Comparison of ENCODE assay signal across 32 cellular contexts in genomic region chr6:100920028-100920427, GRCh38.
"Had no signal": no experiment of that assay in that cellular context is flagged by ENCODE, and none has a peak within 500 bp of the region (broad histone marks: within the 10 kb centered on the region; RNA-seq: fewer than 3 reads in every experiment).

No MANE protein-coding gene starts in this region.

- FAIRE-seq: bronchial epithelial cell, TTC549 had no signal

- H3K4me1 ChIP-seq: ascending aorta had no signal

- ATAC-seq: activated CD8-positive, alpha-beta T cell treated with anti-CD3 and anti-CD28 coated beads for 36 hours; activated naive CD8-positive, alpha-beta T cell treated with anti-CD3 and anti-CD28 coated beads, Interleukin-2, amount 50 U/mL, for 24 hours; activated T-cell treated with anti-CD3 and anti-CD28 coated beads, Interleukin-2, amount 50 U/mL, for 4 hours; activated T-cell treated with anti-CD3 and anti-CD28 coated beads, Interleukin-2, amount 50 U/mL, for 72 hours; activated T-helper 17 cell treated with anti-CD3 and anti-CD28 coated beads, Interleukin-2, amount 50 U/mL, for 72 hours had no signal

- H3K4me3 ChIP-seq: ascending aorta, cardiac muscle cell had no signal

- H3K9me3 ChIP-seq: ascending aorta had no signal

- DNase-seq: activated B cell treated with CpG ODN at 0.5 μM for 24 hours; activated CD4-positive, alpha-beta memory T cell treated with anti-CD3 and anti-CD28 coated beads for 36 hours; activated CD4-positive, alpha-beta T cell treated with anti-CD3 and anti-CD28 coated beads for 4 hours; activated CD4-positive, alpha-beta T cell treated with anti-CD3 and anti-CD28 coated beads, Interleukin-2, amount 10 ng/mL, durations not matched to agents 24 days and 14 days; activated CD4-positive, alpha-beta T cell treated with anti-CD3 and anti-CD28 coated beads, Interleukin-2, amount 50 U/mL, for 1 hour; activated CD4-positive, alpha-beta T cell treated with anti-CD3 and anti-CD28 coated beads, Interleukin-2, amount 50 U/mL, for 4 hours; activated CD4-positive, CD25-positive, alpha-beta regulatory T cell treated with anti-CD3 and anti-CD28 coated beads, Interleukin-2, amount 50 U/mL, for 72 hours; activated CD8-positive, alpha-beta memory T cell treated with anti-CD3 and anti-CD28 coated beads, Interleukin-2, amount 50 U/mL, for 4 hours; activated CD8-positive, alpha-beta T cell treated with anti-CD3 and anti-CD28 coated beads for 36 hours; activated effector memory CD4-positive, alpha-beta T cell treated with anti-CD3 and anti-CD28 coated beads, Interleukin-2, amount 50 U/mL, for 16 hours; activated gamma-delta T cell treated with Interleukin-2 at 50 U/mL for 16 hours; activated naive CD4-positive, alpha-beta T cell; activated naive CD4-positive, alpha-beta T cell treated with anti-CD3 and anti-CD28 coated beads for 36 hours; activated naive CD8-positive, alpha-beta T cell treated with anti-CD3 and anti-CD28 coated beads, Interleukin-2, amount 10 ng/mL, durations not matched to agents 7 days and 5 days; activated naive CD8-positive, alpha-beta T cell treated with anti-CD3 and anti-CD28 coated beads, Interleukin-2, amount 50 U/mL, for 24 hours; activated T-cell treated with anti-CD3 and anti-CD28 coated beads for 4 hours; activated T-cell treated with anti-CD3 and anti-CD28 coated beads, Interleukin-2, amount 50 U/mL, for 1 hour; activated T-cell treated with anti-CD3 and anti-CD28 coated beads, Interleukin-2, amount 50 U/mL, for 4 hours; activated T-cell treated with anti-CD3 and anti-CD28 coated beads, Interleukin-2, amount 50 U/mL, for 72 hours; amygdala; anterior cingulate cortex; caudate nucleus; cerebellar nuclear complex; T-helper 1 cell; T-helper 2 cell; T-helper 9 cell had no signal

- H3K27me3 ChIP-seq: ascending aorta, cardiac muscle cell had no signal

- H3K27ac ChIP-seq: ascending aorta, cardiac muscle cell, VCaP had no signal

- H3K36me3 ChIP-seq: ascending aorta, cardiac muscle cell had no signal
